ENCODE assay signal across 14 cellular contexts in the genomic region with DNA sequence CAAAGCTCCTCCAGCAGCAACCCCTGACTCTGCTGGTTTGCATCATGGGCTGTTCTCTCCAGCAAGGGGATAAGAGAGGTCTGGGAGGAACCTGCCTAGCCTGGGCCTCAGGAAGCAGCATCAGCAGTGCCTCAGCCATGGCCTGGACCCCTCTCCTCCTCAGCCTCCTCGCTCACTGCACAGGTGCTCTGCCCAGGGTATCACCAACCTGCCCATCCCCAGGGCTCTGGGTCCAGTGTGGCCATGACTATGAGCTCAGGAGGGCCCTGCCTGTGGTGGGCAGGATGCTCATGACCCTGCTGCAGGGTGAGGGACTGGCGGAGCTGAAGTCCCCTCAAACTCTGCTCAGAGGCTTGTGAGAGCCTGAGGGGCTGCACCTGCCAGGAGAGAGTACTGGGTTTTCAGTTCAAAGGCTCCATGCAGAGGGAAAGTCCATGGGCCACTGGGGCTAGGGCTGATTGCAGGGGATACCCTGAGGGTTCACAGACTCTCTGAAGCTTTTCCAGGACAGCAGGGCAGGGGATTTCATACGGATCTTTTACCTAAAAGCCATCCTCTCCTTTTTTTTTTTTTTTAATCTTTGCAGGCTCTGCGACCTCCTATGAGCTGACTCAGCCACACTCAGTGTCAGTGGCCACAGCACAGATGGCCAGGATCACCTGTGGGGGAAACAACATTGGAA.
"Had no signal": no experiment of that assay in that cellular context is flagged by ENCODE, and none has a peak within 500 bp of the region (broad histone marks: within the 10 kb centered on the region; RNA-seq: fewer than 3 reads in every experiment).

No MANE protein-coding gene starts in this region.

- H3K4me1 Mint-ChIP-seq: endodermal cell, mesothelial cell of epicardium had no signal

- H3K27ac Mint-ChIP-seq: activated naive CD8-positive, alpha-beta T cell treated with anti-CD3 and anti-CD28 coated beads, Interleukin-2, amount 50 U/mL, for 24 hours; activated T-helper 1 cell treated with anti-CD3 and anti-CD28 coated beads, Interleukin-12 subunit alpha, Interleukin-12 subunit beta, Interleukin-2, Interleukin-4 antibody, amounts not matched to agents 30 ng/mL and 10 ng/mL and 1 ng/mL, durations not matched to agents 14 hours and 24 hours and 36 hours; endodermal cell; mesothelial cell of epicardium had no signal

- H3K9me3 Mint-ChIP-seq: activated naive CD8-positive, alpha-beta T cell treated with anti-CD3 and anti-CD28 coated beads, Interleukin-2, amount 50 U/mL, for 24 hours; activated T-helper 1 cell treated with anti-CD3 and anti-CD28 coated beads, Interleukin-12 subunit alpha, Interleukin-12 subunit beta, Interleukin-2, Interleukin-4 antibody, amounts not matched to agents 30 ng/mL and 10 ng/mL and 1 ng/mL, durations not matched to agents 14 hours and 24 hours and 36 hours; endodermal cell; mesothelial cell of epicardium had no signal

- DNase-seq: activated CD4-positive, alpha-beta T cell treated with anti-CD3 and anti-CD28 coated beads for 1 hour; activated CD4-positive, alpha-beta T cell treated with anti-CD3 and anti-CD28 coated beads, Interleukin-2, amount 50 U/mL, for 48 hours; activated naive CD4-positive, alpha-beta T cell treated with Interleukin-2 at 50 U/mL for 16 hours; activated naive CD8-positive, alpha-beta T cell treated with anti-CD3 and anti-CD28 coated beads, Interleukin-2, amount 50 U/mL, for 24 hours; cortex of kidney; endodermal cell; erythroblast; kidney glomerular epithelial cell; small intestine; substantia nigra; T-helper 9 cell; trophoblast cell had no signal

- ATAC-seq: activated naive CD8-positive, alpha-beta T cell treated with anti-CD3 and anti-CD28 coated beads, Interleukin-2, amount 50 U/mL, for 24 hours had no signal

- H3K4me3 Mint-ChIP-seq: activated naive CD8-positive, alpha-beta T cell treated with anti-CD3 and anti-CD28 coated beads, Interleukin-2, amount 50 U/mL, for 24 hours; activated T-helper 1 cell treated with anti-CD3 and anti-CD28 coated beads, Interleukin-12 subunit alpha, Interleukin-12 subunit beta, Interleukin-2, Interleukin-4 antibody, amounts not matched to agents 30 ng/mL and 10 ng/mL and 1 ng/mL, durations not matched to agents 14 hours and 24 hours and 36 hours; endodermal cell; mesothelial cell of epicardium had no signal

- H3K36me3 Mint-ChIP-seq: mesothelial cell of epicardium had no signal
